Comparison of ENCODE assay signal across 15 cellular contexts in genomic region chr3:117512975-117513374, GRCh38.
"Had no signal": no experiment of that assay in that cellular context is flagged by ENCODE, and none has a peak within 500 bp of the region (broad histone marks: within the 10 kb centered on the region; RNA-seq: fewer than 3 reads in every experiment).

No MANE protein-coding gene starts in this region.

- H3K4me3 ChIP-seq: left ventricle myocardium inferior, right atrium auricular region had no signal

- H3K4me1 ChIP-seq: foreskin keratinocyte, left ventricle myocardium inferior, right atrium auricular region had no signal

- ATAC-seq: activated T-cell treated with anti-CD3 and anti-CD28 coated beads, Interleukin-2, amount 50 U/mL, for 4 hours; foreskin keratinocyte; naive thymus-derived CD4-positive, alpha-beta T cell; stimulated activated naive CD8-positive, alpha-beta T cell treated with anti-CD3 and anti-CD28 coated beads, Interleukin-15, Interleukin-2, amounts not matched to agents 100 U/mL and 50 U/mL, for 24 hours; T-helper 17 cell had no signal

- H3K27me3 ChIP-seq: foreskin keratinocyte, right atrium auricular region had no signal

- H3K27ac ChIP-seq: foreskin keratinocyte, left ventricle myocardium inferior, right atrium auricular region had no signal

- DNase-seq: activated CD4-positive, alpha-beta T cell treated with anti-CD3 and anti-CD28 coated beads for 4 hours; activated CD4-positive, alpha-beta T cell treated with anti-CD3 and anti-CD28 coated beads, Interleukin-2, amount 50 U/mL, for 48 hours; activated CD4-positive, CD25-positive, alpha-beta regulatory T cell; activated CD8-positive, alpha-beta memory T cell treated with anti-CD3 and anti-CD28 coated beads, Interleukin-2, amount 50 U/mL, for 48 hours; activated naive CD4-positive, alpha-beta T cell treated with anti-CD3 and anti-CD28 coated beads for 36 hours; activated naive CD8-positive, alpha-beta T cell treated with anti-CD3 and anti-CD28 coated beads, Interleukin-2, amount 10 ng/mL, durations not matched to agents 7 days and 5 days; activated T-cell treated with anti-CD3 and anti-CD28 coated beads, Interleukin-2, amount 50 U/mL, for 4 hours; effector memory CD4-positive, alpha-beta T cell; foreskin keratinocyte; left ventricle myocardium inferior; naive thymus-derived CD4-positive, alpha-beta T cell; stimulated activated CD4-positive, alpha-beta T cell treated with anti-CD3 and anti-CD28 coated beads, Interleukin-4, amount 100 ng/mL, for 24 hours; stimulated activated naive CD8-positive, alpha-beta T cell treated with anti-CD3 and anti-CD28 coated beads, Interleukin-15, Interleukin-2, amounts not matched to agents 100 U/mL and 50 U/mL, for 24 hours; T-helper 17 cell had no signal

- H3K36me3 ChIP-seq: left ventricle myocardium inferior, right atrium auricular region had no signal

- H3K9me3 ChIP-seq: right atrium auricular region had no signal
